In the genomic region with DNA sequence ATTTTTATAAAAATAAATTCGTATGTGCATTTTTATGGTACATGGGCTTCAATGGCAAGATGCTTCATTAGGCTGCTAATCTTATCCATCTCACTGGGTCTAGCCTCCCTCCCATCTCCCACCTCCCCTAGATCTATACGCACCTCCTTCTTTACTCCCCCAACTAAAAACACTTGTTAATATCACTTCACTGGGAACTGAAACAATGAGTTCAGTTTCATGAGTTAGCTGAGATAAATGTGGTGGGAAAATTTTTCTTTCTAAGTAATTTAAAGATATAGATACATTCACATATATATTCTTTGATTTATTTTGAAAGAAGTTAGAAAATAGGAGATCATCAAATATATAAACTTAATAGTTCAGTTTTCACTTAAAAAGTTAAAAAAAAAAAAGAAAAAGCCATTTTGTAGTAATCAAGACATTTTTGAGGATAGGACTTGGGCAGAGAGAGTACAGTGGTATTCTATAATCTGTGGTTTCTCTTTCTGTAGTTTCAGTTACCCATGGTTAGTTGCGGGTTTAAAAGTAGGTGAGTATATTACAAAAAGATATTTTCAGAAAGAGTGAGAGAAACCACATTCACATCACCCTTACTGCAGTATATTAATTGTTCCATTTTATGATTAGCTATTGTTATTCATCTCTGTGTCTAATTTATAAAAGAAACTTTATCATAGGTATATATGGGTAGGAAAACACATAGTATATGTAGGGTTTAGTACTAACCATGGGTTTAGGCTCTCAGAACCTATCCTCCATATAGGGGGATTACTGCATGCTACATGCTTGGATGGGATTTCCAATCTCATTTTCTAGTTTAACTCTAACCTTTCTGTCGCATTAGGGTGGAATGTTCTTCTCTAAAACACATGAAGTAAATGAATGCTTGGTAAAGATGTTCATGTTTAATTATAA, we compare ENCODE assay signal across 1 cellular context.
TF ChIP-seq lines count a peak whose summit lies in the region.

No MANE protein-coding gene starts in this region.

TF ChIP-seq in GM12878, 131 proteins besides CTCF, POLR2A, EP300 and RAD21 (continued from another document and continues in another):
- TF ChIP-seq, protein P1, sequence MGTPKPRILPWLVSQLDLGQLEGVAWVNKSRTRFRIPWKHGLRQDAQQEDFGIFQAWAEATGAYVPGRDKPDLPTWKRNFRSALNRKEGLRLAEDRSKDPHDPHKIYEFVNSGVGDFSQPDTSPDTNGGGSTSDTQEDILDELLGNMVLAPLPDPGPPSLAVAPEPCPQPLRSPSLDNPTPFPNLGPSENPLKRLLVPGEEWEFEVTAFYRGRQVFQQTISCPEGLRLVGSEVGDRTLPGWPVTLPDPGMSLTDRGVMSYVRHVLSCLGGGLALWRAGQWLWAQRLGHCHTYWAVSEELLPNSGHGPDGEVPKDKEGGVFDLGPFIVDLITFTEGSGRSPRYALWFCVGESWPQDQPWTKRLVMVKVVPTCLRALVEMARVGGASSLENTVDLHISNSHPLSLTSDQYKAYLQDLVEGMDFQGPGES (IDR thresholded peaks at IDR 0.05) = no peak
- TF ChIP-seq, protein P2, sequence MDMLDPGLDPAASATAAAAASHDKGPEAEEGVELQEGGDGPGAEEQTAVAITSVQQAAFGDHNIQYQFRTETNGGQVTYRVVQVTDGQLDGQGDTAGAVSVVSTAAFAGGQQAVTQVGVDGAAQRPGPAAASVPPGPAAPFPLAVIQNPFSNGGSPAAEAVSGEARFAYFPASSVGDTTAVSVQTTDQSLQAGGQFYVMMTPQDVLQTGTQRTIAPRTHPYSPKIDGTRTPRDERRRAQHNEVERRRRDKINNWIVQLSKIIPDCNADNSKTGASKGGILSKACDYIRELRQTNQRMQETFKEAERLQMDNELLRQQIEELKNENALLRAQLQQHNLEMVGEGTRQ (IDR thresholded peaks at IDR 0.05; ENCODE audit: borderline replicate concordance, low read depth, low read length) = no peak
- no peak for TF ChIP-seq SUZ12 (IDR thresholded peaks at IDR 0.05; ENCODE audit: unreplicated experiment)
- no peak for TF ChIP-seq ZZZ3 (IDR thresholded peaks at IDR 0.05; ENCODE audit: control insufficient read depth, insufficient read length, low read depth)
- TF ChIP-seq CREM (IDR thresholded peaks at IDR 0.05; ENCODE audit: low read depth) = no peak
- TF ChIP-seq FOS (IDR thresholded peaks at IDR 0.05; ENCODE audit: borderline replicate concordance, extremely low read depth, insufficient read length) = no peak
- TF ChIP-seq YBX1 (IDR thresholded peaks at IDR 0.05) = no peak
- no peak; the same call in 1 of the 2 replicates for TF ChIP-seq BMI1 (IDR thresholded peaks at IDR 0.05; ENCODE audit: borderline replicate concordance)
- no peak for TF ChIP-seq ZNF274 (IDR thresholded peaks at IDR 0.05; ENCODE audit: insufficient read depth, insufficient read length)
- TF ChIP-seq NFXL1 (IDR thresholded peaks at IDR 0.05; ENCODE audit: borderline replicate concordance) = no peak
- TF ChIP-seq HDGF (IDR thresholded peaks at IDR 0.05) = no peak
- TF ChIP-seq, protein P3, sequence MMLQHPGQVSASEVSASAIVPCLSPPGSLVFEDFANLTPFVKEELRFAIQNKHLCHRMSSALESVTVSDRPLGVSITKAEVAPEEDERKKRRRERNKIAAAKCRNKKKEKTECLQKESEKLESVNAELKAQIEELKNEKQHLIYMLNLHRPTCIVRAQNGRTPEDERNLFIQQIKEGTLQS (IDR thresholded peaks at IDR 0.05; ENCODE audit: borderline replicate concordance, extremely low read depth, low read depth, low read length) = no peak
- no peak for TF ChIP-seq SIX5 (IDR thresholded peaks at IDR 0.05; ENCODE audit: low read depth, low read length, severe bottlenecking)
- TF ChIP-seq HDAC6 (IDR thresholded peaks at IDR 0.05; ENCODE audit: unreplicated experiment) = no peak
- TF ChIP-seq JUND (IDR thresholded peaks at IDR 0.05; ENCODE audit: low read depth, low read length) = no peak
- 0 out of 4 replicates have a peak, but pooled peaks of 1 of the 2 experiments have one; percentile 52 for TF ChIP-seq CEBPB (IDR thresholded peaks at IDR 0.05; ENCODE audit: borderline replicate concordance in 1 of 2, low read depth in 2 of 2, low read length in 2 of 2)
- peak; percentile 95 for TF ChIP-seq MTA2 (IDR thresholded peaks at IDR 0.05; ENCODE audit: low read depth)
- no peak for TF ChIP-seq KAT2A (conservative IDR thresholded peaks at IDR 0.05; ENCODE audit: control insufficient read depth, low read depth, low read length)
- no peak for TF ChIP-seq CBX3 (IDR thresholded peaks at IDR 0.05; ENCODE audit: borderline replicate concordance, low read depth)
- TF ChIP-seq SMAD5 (IDR thresholded peaks at IDR 0.05; ENCODE audit: low read depth) = no peak
- TF ChIP-seq, protein P4, sequence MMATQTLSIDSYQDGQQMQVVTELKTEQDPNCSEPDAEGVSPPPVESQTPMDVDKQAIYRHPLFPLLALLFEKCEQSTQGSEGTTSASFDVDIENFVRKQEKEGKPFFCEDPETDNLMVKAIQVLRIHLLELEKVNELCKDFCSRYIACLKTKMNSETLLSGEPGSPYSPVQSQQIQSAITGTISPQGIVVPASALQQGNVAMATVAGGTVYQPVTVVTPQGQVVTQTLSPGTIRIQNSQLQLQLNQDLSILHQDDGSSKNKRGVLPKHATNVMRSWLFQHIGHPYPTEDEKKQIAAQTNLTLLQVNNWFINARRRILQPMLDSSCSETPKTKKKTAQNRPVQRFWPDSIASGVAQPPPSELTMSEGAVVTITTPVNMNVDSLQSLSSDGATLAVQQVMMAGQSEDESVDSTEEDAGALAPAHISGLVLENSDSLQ (IDR thresholded peaks at IDR 0.05) = no peak
- TF ChIP-seq DPF2 (IDR thresholded peaks at IDR 0.05) = peak; percentile 50
- no peak for TF ChIP-seq SMARCA5 (IDR thresholded peaks at IDR 0.05)
- TF ChIP-seq, protein P5, sequence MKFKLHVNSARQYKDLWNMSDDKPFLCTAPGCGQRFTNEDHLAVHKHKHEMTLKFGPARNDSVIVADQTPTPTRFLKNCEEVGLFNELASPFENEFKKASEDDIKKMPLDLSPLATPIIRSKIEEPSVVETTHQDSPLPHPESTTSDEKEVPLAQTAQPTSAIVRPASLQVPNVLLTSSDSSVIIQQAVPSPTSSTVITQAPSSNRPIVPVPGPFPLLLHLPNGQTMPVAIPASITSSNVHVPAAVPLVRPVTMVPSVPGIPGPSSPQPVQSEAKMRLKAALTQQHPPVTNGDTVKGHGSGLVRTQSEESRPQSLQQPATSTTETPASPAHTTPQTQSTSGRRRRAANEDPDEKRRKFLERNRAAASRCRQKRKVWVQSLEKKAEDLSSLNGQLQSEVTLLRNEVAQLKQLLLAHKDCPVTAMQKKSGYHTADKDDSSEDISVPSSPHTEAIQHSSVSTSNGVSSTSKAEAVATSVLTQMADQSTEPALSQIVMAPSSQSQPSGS (IDR thresholded peaks at IDR 0.05; ENCODE audit: low read length) = peak; percentile 98
- no peak for TF ChIP-seq SREBF1 (IDR thresholded peaks at IDR 0.05; ENCODE audit: low read length)
- no peak for TF ChIP-seq MXI1 (IDR thresholded peaks at IDR 0.05; ENCODE audit: low read depth, low read length)
- TF ChIP-seq, protein P6, sequence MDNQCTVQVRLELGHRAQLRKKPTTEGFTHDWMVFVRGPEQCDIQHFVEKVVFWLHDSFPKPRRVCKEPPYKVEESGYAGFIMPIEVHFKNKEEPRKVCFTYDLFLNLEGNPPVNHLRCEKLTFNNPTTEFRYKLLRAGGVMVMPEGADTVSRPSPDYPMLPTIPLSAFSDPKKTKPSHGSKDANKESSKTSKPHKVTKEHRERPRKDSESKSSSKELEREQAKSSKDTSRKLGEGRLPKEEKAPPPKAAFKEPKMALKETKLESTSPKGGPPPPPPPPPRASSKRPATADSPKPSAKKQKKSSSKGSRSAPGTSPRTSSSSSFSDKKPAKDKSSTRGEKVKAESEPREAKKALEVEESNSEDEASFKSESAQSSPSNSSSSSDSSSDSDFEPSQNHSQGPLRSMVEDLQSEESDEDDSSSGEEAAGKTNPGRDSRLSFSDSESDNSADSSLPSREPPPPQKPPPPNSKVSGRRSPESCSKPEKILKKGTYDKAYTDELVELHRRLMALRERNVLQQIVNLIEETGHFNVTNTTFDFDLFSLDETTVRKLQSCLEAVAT (IDR thresholded peaks at IDR 0.05) = peak; percentile 84
- no peak for TF ChIP-seq RCOR1 (conservative IDR thresholded peaks at IDR 0.05; ENCODE audit: low read depth, low read length)
- TF ChIP-seq, protein P7, sequence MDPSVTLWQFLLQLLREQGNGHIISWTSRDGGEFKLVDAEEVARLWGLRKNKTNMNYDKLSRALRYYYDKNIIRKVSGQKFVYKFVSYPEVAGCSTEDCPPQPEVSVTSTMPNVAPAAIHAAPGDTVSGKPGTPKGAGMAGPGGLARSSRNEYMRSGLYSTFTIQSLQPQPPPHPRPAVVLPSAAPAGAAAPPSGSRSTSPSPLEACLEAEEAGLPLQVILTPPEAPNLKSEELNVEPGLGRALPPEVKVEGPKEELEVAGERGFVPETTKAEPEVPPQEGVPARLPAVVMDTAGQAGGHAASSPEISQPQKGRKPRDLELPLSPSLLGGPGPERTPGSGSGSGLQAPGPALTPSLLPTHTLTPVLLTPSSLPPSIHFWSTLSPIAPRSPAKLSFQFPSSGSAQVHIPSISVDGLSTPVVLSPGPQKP (IDR thresholded peaks at IDR 0.05; ENCODE audit: low read depth, low read length) = 0 out of 2 replicates have a peak, but pooled peaks have one; percentile 37
- TF ChIP-seq EGR1 (IDR thresholded peaks at IDR 0.05; ENCODE audit: borderline replicate concordance in 1 of 2, low read depth in 2 of 2, low read length in 2 of 2) = no peak
- TF ChIP-seq, protein P8, sequence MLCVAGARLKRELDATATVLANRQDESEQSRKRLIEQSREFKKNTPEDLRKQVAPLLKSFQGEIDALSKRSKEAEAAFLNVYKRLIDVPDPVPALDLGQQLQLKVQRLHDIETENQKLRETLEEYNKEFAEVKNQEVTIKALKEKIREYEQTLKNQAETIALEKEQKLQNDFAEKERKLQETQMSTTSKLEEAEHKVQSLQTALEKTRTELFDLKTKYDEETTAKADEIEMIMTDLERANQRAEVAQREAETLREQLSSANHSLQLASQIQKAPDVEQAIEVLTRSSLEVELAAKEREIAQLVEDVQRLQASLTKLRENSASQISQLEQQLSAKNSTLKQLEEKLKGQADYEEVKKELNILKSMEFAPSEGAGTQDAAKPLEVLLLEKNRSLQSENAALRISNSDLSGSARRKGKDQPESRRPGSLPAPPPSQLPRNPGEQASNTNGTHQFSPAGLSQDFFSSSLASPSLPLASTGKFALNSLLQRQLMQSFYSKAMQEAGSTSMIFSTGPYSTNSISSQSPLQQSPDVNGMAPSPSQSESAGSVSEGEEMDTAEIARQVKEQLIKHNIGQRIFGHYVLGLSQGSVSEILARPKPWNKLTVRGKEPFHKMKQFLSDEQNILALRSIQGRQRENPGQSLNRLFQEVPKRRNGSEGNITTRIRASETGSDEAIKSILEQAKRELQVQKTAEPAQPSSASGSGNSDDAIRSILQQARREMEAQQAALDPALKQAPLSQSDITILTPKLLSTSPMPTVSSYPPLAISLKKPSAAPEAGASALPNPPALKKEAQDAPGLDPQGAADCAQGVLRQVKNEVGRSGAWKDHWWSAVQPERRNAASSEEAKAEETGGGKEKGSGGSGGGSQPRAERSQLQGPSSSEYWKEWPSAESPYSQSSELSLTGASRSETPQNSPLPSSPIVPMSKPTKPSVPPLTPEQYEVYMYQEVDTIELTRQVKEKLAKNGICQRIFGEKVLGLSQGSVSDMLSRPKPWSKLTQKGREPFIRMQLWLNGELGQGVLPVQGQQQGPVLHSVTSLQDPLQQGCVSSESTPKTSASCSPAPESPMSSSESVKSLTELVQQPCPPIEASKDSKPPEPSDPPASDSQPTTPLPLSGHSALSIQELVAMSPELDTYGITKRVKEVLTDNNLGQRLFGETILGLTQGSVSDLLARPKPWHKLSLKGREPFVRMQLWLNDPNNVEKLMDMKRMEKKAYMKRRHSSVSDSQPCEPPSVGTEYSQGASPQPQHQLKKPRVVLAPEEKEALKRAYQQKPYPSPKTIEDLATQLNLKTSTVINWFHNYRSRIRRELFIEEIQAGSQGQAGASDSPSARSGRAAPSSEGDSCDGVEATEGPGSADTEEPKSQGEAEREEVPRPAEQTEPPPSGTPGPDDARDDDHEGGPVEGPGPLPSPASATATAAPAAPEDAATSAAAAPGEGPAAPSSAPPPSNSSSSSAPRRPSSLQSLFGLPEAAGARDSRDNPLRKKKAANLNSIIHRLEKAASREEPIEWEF (IDR thresholded peaks at IDR 0.05; ENCODE audit: insufficient replicate concordance, low read depth, low read length) = peak; percentile 79
- TF ChIP-seq SPI1 (IDR thresholded peaks at IDR 0.05; ENCODE audit: borderline replicate concordance, insufficient read depth, low read depth, low read length) = peak; percentile 36; the same call in 1 of the 2 replicates
- TF ChIP-seq NBN (IDR thresholded peaks at IDR 0.05) = peak; percentile 60; the same call in 1 of the 2 replicates
- no peak for TF ChIP-seq RB1 (IDR thresholded peaks at IDR 0.05; ENCODE audit: borderline replicate concordance)
- 0 out of 2 replicates have a peak, but pooled peaks have one; percentile 32 for TF ChIP-seq STAT3 (IDR thresholded peaks at IDR 0.05; ENCODE audit: low read depth, low read length)
- no peak for TF ChIP-seq FOXK2 (IDR thresholded peaks at IDR 0.05)
- TF ChIP-seq SUPT20H (IDR thresholded peaks at IDR 0.05; ENCODE audit: borderline replicate concordance, control insufficient read depth, low read depth, low read length) = no peak
- TF ChIP-seq, protein P9, sequence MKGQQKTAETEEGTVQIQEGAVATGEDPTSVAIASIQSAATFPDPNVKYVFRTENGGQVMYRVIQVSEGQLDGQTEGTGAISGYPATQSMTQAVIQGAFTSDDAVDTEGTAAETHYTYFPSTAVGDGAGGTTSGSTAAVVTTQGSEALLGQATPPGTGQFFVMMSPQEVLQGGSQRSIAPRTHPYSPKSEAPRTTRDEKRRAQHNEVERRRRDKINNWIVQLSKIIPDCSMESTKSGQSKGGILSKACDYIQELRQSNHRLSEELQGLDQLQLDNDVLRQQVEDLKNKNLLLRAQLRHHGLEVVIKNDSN (IDR thresholded peaks at IDR 0.05; ENCODE audit: borderline replicate concordance, extremely low read length, insufficient read depth, low read depth, low read length) = no peak
- TF ChIP-seq SRF (IDR thresholded peaks at IDR 0.05; ENCODE audit: low read depth in 2 of 2, low read length in 2 of 2) = no peak
- TF ChIP-seq SIN3A (IDR thresholded peaks at IDR 0.05; ENCODE audit: low read depth, low read length) = no peak
- no peak for TF ChIP-seq NRF1 (conservative IDR thresholded peaks at IDR 0.05; ENCODE audit: low read depth, low read length)
- no peak for TF ChIP-seq STAT1 (conservative IDR thresholded peaks at IDR 0.05)
